ENCODE assay signal across 8 cellular contexts in the genomic region with DNA sequence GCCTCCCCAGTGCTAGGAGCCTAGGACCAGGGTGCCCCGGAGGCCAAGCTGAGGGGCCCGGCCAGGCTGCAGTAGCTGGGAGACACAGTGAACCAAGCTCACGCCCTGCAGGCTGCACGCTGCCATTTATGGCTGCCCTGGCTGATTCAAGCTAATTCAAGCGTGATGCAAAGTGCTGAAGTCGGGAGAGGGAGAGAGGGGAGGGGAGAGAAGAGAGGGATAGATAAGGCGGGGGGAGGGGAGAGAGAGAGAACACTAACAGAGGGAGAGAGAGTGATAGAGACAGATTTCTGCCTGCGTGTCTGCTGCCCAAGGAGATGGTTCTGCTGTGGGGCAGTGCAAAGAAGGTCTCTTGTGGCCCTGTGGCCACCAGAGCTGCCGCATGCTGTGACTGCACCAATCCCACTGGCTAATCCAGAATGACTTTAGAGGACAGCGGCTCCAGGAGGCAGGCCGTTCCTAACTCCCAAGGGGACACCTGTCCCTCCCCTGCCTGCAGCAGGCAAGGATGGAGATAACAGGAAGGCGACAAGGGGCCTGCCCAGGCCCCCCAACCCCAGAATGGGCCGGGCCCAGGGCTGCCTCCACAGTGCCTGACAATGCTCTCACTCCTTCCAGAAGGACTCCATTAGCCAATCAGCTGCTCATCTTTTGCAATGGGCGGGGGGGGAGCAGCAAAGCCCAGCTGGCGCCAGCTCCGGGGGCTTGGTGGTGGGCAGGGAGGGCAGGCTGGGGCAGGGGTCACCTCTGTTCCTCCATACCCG. TPM values are rescaled to one million over a fixed set of nuclear protein-coding genes. Genes with fewer than 3 reads are reported as not detected.
A peak's percentile ranks its signal among the peaks of the same experiment; 100 is the strongest.
DNase-seq lines count a peak whose midpoint lies in the region; ATAC-seq and TF ChIP-seq lines count a peak whose summit lies in the region.

No MANE protein-coding gene starts in this region.

- H3K4me1 ChIP-seq in HEK293 (ENCODE audit: control insufficient read depth, insufficient read depth, low read length) (peaks cover 38% of the 10 kb centered on the region), cardiac muscle cell (ENCODE audit: low read depth) (peaks cover 46% of the 10 kb centered on the region), gastrocnemius medialis (peaks cover 56 to 68% of the 10 kb centered on the region in 2 donors)
- no peaks in the 10 kb centered on the region for H3K4me1 ChIP-seq in naive thymus-derived CD4-positive, alpha-beta T cell (ENCODE audit: control insufficient read depth in 2 of 2, insufficient read depth in 2 of 2, low read length in 2 of 2)

- TF ChIP-seq CTCF in HEK293 (tag by site-specific recombination; IDR thresholded peaks at IDR 0.05) (peak; percentile 50; the same call in 1 of the 2 replicates), cardiac muscle cell (IDR thresholded peaks at IDR 0.05; ENCODE audit: low read depth, low read length) (no peak), gastrocnemius medialis (IDR thresholded peaks at IDR 0.05 in 4 of 5, conservative IDR thresholded peaks at IDR 0.05 in 1 of 5) (no peak)

- in situ Hi-C loops in gastrocnemius medialis (cut with MboI; ENCODE audit: low sequenced_read_pairs in 4 of 4) = no loop called here

- DNase-seq in SK-N-DZ (ENCODE audit: low spot score) (peak; percentile 92), cardiac muscle cell (ENCODE audit: low read depth in 1 of 2, low spot score in 1 of 2) (peak; percentile 78 to 86), gastrocnemius medialis (no peak)
- no peak for DNase-seq in naive thymus-derived CD4-positive, alpha-beta T cell

- no peak for ATAC-seq in gastrocnemius medialis
- ATAC-seq in GM21360 (IDR thresholded peaks at IDR 0.05; ENCODE audit: unreplicated experiment) = no peak
- ATAC-seq in GM18873 (IDR thresholded peaks at IDR 0.05; ENCODE audit: low FRiP score, unreplicated experiment) = no peak
- ATAC-seq in HG02759 (IDR thresholded peaks at IDR 0.05; ENCODE audit: unreplicated experiment) = no peak
- ATAC-seq in naive thymus-derived CD4-positive, alpha-beta T cell = no peak

- H3K4me1 Mint-ChIP-seq in naive thymus-derived CD4-positive, alpha-beta T cell = peaks cover 0 to 16% (median 0%) of the 10 kb centered on the region in 7 donors

- TF ChIP-seq POLR2A in gastrocnemius medialis (IDR thresholded peaks at IDR 0.05) = no peak

- H3K4me3 ChIP-seq in HEK293 (ENCODE audit: low read depth, low read length) = no peak overlapping the region
- no peak overlapping the region for H3K4me3 ChIP-seq in cardiac muscle cell
- no peak overlapping the region for H3K4me3 ChIP-seq in gastrocnemius medialis
- no peak overlapping the region for H3K4me3 ChIP-seq in naive thymus-derived CD4-positive, alpha-beta T cell (ENCODE audit: low read length)

- H3K27me3 ChIP-seq in cardiac muscle cell (no peaks in the 10 kb centered on the region), gastrocnemius medialis (no peaks in the 10 kb centered on the region)
- H3K27me3 ChIP-seq in naive thymus-derived CD4-positive, alpha-beta T cell (ENCODE audit: control insufficient read depth in 2 of 2, insufficient read depth in 2 of 2, low read length in 2 of 2) = no peaks in the 10 kb centered on the region

- peak overlapping the region in 1 of 9 donors; percentile 42 for H3K27ac Mint-ChIP-seq in naive thymus-derived CD4-positive, alpha-beta T cell

- H3K27ac ChIP-seq in HEK293 (ENCODE audit: extremely low read depth, low read depth, low read length) (peak overlapping the region; percentile 79), cardiac muscle cell (peak overlapping the region; percentile 100), gastrocnemius medialis (peak overlapping the region; percentile 65 to 88 (median 76))
- no peak overlapping the region for H3K27ac ChIP-seq in naive thymus-derived CD4-positive, alpha-beta T cell (ENCODE audit: low read depth, low read length)

- POLR2A ChIA-PET in HEK293 (lab: Yijun Ruan, JAX) = interaction anchor here (0.5 to 2.5 kb wide), 21 partner anchors 9 to 344 kb away, joined by 3 to 17 read pairs (median 7); a partner anchor contains a TSS
- POLR2A ChIA-PET in naive thymus-derived CD4-positive, alpha-beta T cell (lab: Charles Lee) = interaction anchor here (0.7 kb wide), 1 partner anchor 414 kb away, joined by 3 read pairs; no protein-coding TSS in a partner anchor

- intact Hi-C loops in gastrocnemius medialis (cut with DNase I; ENCODE audit: low total_unique reads) = no loop called here
- intact Hi-C loops in naive thymus-derived CD4-positive, alpha-beta T cell (cut with micrococcal nuclease) = no loop called here

- peaks cover 6% of the 10 kb centered on the region in 2 experiments; a peak in 2 of 3 replicates for H3K36me3 ChIP-seq in HEK293 (ENCODE audit: control insufficient read depth in 2 of 2, insufficient read depth in 1 of 2, low read length in 2 of 2)
- no peaks in the 10 kb centered on the region for H3K36me3 ChIP-seq in cardiac muscle cell
- no peaks in the 10 kb centered on the region for H3K36me3 ChIP-seq in gastrocnemius medialis
- no peaks in the 10 kb centered on the region for H3K36me3 ChIP-seq in naive thymus-derived CD4-positive, alpha-beta T cell (ENCODE audit: control insufficient read depth in 2 of 3, insufficient read depth in 3 of 3, low read length in 3 of 3)

- H3K36me3 Mint-ChIP-seq in naive thymus-derived CD4-positive, alpha-beta T cell = no peaks in the 10 kb centered on the region

- CTCF ChIA-PET in HEK293 (lab: Yijun Ruan, JAX) = interaction anchor here (0.6 to 3.3 kb wide), 13 partner anchors 9 to 315 kb away, joined by 3 to 22 read pairs (median 5); a partner anchor contains a TSS
- CTCF ChIA-PET in naive thymus-derived CD4-positive, alpha-beta T cell (lab: Charles Lee) = no interaction called here

- H3K9me3 ChIP-seq in HEK293 (ENCODE audit: control insufficient read depth, insufficient read depth, low read depth, low read length) (no peaks in the 10 kb centered on the region), cardiac muscle cell (ENCODE audit: low read depth) (no peaks in the 10 kb centered on the region), gastrocnemius medialis (no peaks in the 10 kb centered on the region)
- no peaks in the 10 kb centered on the region for H3K9me3 ChIP-seq in naive thymus-derived CD4-positive, alpha-beta T cell (ENCODE audit: control insufficient read depth in 2 of 3, low read length in 3 of 3)

- H3K4me3 Mint-ChIP-seq in naive thymus-derived CD4-positive, alpha-beta T cell = no peak overlapping the region

- peaks cover 0 to 6% (median 0%) of the 10 kb centered on the region in 5 donors for H3K27me3 Mint-ChIP-seq in naive thymus-derived CD4-positive, alpha-beta T cell

- no peaks in the 10 kb centered on the region for H3K9me3 Mint-ChIP-seq in naive thymus-derived CD4-positive, alpha-beta T cell

TF ChIP-seq in HEK293, 187 proteins besides CTCF, POLR2A, EP300 and RAD21 (continues in another document):
- TF ChIP-seq ZNF292 (tag by site-specific recombination; IDR thresholded peaks at IDR 0.05; ENCODE audit: borderline replicate concordance, low read depth) = no peak

RNA-seq across cellular contexts. Expression of a gene that starts 12.9 kb away (rescaled TPM):
- polyA plus RNA-seq in SK-N-DZ (2014; cell fraction: cytosol; rRNA removed) = 164 and 175 TPM in 2 replicates
- polyA plus RNA-seq in SK-N-DZ (2014; cell fraction: nucleus; rRNA removed) = 91.7 and 100 TPM in 2 replicates
- 101 and 123 TPM in 2 replicates for total RNA-seq in cardiac muscle cell
- 164 and 178 TPM in 2 replicates for polyA plus RNA-seq in cardiac muscle cell
- 10 to 100 TPM; 24.3 to 43.0 (median 30.6) TPM for total RNA-seq in gastrocnemius medialis
- total RNA-seq in naive thymus-derived CD4-positive, alpha-beta T cell = 1 to 10 TPM; 2.1 to 7.5 (median 2.8) TPM
- polyA plus RNA-seq in naive thymus-derived CD4-positive, alpha-beta T cell = 1 to 10 TPM; 1.8 to 2.7 TPM

RNA-seq across cellular contexts. Expression of a gene that starts 28.5 kb away (rescaled TPM):
- polyA plus RNA-seq in SK-N-DZ (2014; cell fraction: cytosol; rRNA removed) = 31.5 and 37.4 TPM in 2 replicates
- 28.4 and 34.2 TPM in 2 replicates for polyA plus RNA-seq in SK-N-DZ (2014; cell fraction: nucleus; rRNA removed)
- 23.5 and 25.1 TPM in 2 replicates for total RNA-seq in cardiac muscle cell
- polyA plus RNA-seq in cardiac muscle cell = 25.3 and 33.6 TPM in 2 replicates
- 10 to 100 TPM; 29.7 to 42.9 (median 41.7) TPM for total RNA-seq in gastrocnemius medialis
- total RNA-seq in naive thymus-derived CD4-positive, alpha-beta T cell = 100 to 1,000 TPM in 2 of 5 experiments, 10 to 100 TPM in 3; 39.9 to 132 (median 58.3) TPM
- 10 to 100 TPM; 18.5 to 44.3 TPM for polyA plus RNA-seq in naive thymus-derived CD4-positive, alpha-beta T cell

RNA-seq across cellular contexts. Expression of a gene that starts 28.8 kb away (rescaled TPM):
- 54.4 and 64.0 TPM in 2 replicates for polyA plus RNA-seq in SK-N-DZ (2014; cell fraction: cytosol; rRNA removed)
- polyA plus RNA-seq in SK-N-DZ (2014; cell fraction: nucleus; rRNA removed) = 69.4 and 78.4 TPM in 2 replicates
- total RNA-seq in cardiac muscle cell (47.6 and 62.0 TPM in 2 replicates), gastrocnemius medialis (10 to 100 TPM; 23.9 to 35.5 (median 29.7) TPM)
- polyA plus RNA-seq in cardiac muscle cell = 77.9 and 83.0 TPM in 2 replicates
- total RNA-seq in naive thymus-derived CD4-positive, alpha-beta T cell = 10 to 100 TPM; 39.6 to 74.0 (median 44.2) TPM
- polyA plus RNA-seq in naive thymus-derived CD4-positive, alpha-beta T cell = 100 to 1,000 TPM; 147 to 152 TPM

RNA-seq across cellular contexts. Expression of a gene that starts 39.2 kb away (rescaled TPM):
- 618 and 705 TPM in 2 replicates for polyA plus RNA-seq in SK-N-DZ (2014; cell fraction: cytosol; rRNA removed)
- polyA plus RNA-seq in SK-N-DZ (2014; cell fraction: nucleus; rRNA removed) = 1,335 and 1,788 TPM in 2 replicates
- total RNA-seq in cardiac muscle cell = 398 and 520 TPM in 2 replicates
- 217 and 265 TPM in 2 replicates for polyA plus RNA-seq in cardiac muscle cell
- 100 to 1,000 TPM in 2 of 4 donors, 10 to 100 TPM in 2; 75.0 to 148 (median 90.4) TPM for total RNA-seq in gastrocnemius medialis
- total RNA-seq in naive thymus-derived CD4-positive, alpha-beta T cell = 100 to 1,000 TPM; 327 to 363 (median 351) TPM
- 100 to 1,000 TPM; 104 to 126 TPM for polyA plus RNA-seq in naive thymus-derived CD4-positive, alpha-beta T cell

RNA-seq across cellular contexts. Expression of a gene that starts 40.0 kb away (rescaled TPM):
- polyA plus RNA-seq in SK-N-DZ (2014; cell fraction: cytosol; rRNA removed) = 33.1 and 35.2 TPM in 2 replicates
- 48.5 and 64.6 TPM in 2 replicates for polyA plus RNA-seq in SK-N-DZ (2014; cell fraction: nucleus; rRNA removed)
- total RNA-seq in cardiac muscle cell (45.8 and 69.2 TPM in 2 replicates), gastrocnemius medialis (10 to 100 TPM; 14.0 to 24.2 (median 19.5) TPM)
- 55.6 and 68.1 TPM in 2 replicates for polyA plus RNA-seq in cardiac muscle cell
- 10 to 100 TPM; 24.4 to 33.7 (median 32.0) TPM for total RNA-seq in naive thymus-derived CD4-positive, alpha-beta T cell
- 10 to 100 TPM; 17.3 to 25.4 TPM for polyA plus RNA-seq in naive thymus-derived CD4-positive, alpha-beta T cell

Comparison
In these comparisons a context has a peak if more than half of its experiments do, and no peak if none do; other contexts are left out.
1. DNase-seq: peak in SK-N-DZ (single experiment) and cardiac muscle cell (2 of 2); none in gastrocnemius medialis (0 of 2) and naive thymus-derived CD4-positive, alpha-beta T cell (0 of 9).